2 cellular contexts compared by ENCODE assay signal in the genomic region with DNA sequence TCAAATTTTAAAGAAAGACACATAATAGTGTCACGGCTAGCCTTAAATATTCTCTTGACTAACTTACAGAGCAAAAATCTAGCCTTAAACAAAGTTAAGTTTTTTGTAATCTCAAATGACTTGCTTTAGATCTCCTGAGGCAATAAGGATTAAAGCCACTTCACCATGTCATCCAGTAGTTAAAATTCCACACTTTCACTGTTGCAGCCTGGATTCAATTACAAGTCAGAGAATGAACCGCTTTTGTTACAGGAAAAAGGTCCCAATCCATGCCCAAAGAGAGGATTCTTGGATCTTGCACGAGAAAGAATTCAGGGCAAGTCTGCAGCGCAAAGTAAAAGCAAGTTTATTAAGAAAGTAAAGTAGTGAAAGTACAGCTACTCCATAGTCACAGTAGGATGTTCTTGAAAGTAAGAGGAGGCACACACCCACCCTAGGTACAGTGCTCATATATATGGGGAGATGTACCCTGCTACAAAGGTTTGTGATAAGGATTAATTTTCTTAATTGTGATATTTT.
TF ChIP-seq lines count a peak whose summit lies in the region.

No MANE protein-coding gene starts in this region.

TF ChIP-seq in SK-N-SH, 30 proteins besides CTCF, POLR2A, EP300 and RAD21 (continued from another document):
- TF ChIP-seq, protein P1, sequence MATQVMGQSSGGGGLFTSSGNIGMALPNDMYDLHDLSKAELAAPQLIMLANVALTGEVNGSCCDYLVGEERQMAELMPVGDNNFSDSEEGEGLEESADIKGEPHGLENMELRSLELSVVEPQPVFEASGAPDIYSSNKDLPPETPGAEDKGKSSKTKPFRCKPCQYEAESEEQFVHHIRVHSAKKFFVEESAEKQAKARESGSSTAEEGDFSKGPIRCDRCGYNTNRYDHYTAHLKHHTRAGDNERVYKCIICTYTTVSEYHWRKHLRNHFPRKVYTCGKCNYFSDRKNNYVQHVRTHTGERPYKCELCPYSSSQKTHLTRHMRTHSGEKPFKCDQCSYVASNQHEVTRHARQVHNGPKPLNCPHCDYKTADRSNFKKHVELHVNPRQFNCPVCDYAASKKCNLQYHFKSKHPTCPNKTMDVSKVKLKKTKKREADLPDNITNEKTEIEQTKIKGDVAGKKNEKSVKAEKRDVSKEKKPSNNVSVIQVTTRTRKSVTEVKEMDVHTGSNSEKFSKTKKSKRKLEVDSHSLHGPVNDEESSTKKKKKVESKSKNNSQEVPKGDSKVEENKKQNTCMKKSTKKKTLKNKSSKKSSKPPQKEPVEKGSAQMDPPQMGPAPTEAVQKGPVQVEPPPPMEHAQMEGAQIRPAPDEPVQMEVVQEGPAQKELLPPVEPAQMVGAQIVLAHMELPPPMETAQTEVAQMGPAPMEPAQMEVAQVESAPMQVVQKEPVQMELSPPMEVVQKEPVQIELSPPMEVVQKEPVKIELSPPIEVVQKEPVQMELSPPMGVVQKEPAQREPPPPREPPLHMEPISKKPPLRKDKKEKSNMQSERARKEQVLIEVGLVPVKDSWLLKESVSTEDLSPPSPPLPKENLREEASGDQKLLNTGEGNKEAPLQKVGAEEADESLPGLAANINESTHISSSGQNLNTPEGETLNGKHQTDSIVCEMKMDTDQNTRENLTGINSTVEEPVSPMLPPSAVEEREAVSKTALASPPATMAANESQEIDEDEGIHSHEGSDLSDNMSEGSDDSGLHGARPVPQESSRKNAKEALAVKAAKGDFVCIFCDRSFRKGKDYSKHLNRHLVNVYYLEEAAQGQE (IDR thresholded peaks at IDR 0.05; ENCODE audit: low read depth, low read length): no peak
- TF ChIP-seq, protein P2, sequence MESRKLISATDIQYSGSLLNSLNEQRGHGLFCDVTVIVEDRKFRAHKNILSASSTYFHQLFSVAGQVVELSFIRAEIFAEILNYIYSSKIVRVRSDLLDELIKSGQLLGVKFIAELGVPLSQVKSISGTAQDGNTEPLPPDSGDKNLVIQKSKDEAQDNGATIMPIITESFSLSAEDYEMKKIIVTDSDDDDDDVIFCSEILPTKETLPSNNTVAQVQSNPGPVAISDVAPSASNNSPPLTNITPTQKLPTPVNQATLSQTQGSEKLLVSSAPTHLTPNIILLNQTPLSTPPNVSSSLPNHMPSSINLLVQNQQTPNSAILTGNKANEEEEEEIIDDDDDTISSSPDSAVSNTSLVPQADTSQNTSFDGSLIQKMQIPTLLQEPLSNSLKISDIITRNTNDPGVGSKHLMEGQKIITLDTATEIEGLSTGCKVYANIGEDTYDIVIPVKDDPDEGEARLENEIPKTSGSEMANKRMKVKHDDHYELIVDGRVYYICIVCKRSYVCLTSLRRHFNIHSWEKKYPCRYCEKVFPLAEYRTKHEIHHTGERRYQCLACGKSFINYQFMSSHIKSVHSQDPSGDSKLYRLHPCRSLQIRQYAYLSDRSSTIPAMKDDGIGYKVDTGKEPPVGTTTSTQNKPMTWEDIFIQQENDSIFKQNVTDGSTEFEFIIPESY (IDR thresholded peaks at IDR 0.05; ENCODE audit: borderline replicate concordance, low read depth): no peak
- TF ChIP-seq GABPA (IDR thresholded peaks at IDR 0.05; ENCODE audit: low read depth) (no peak), JUND (IDR thresholded peaks at IDR 0.05) (no peak), POLR2AphosphoS5 (IDR thresholded peaks at IDR 0.05; ENCODE audit: low read depth, low read length) (no peak), SMC3 (IDR thresholded peaks at IDR 0.05; ENCODE audit: low read depth, low read length) (no peak), GATA2 (CRISPR knock-in tag; IDR thresholded peaks at IDR 0.05) (no peak), ELF1 (IDR thresholded peaks at IDR 0.05) (no peak), MEF2A (IDR thresholded peaks at IDR 0.05; ENCODE audit: borderline replicate concordance, low read depth) (no peak), EZH2phosphoT487 (IDR thresholded peaks at IDR 0.05; ENCODE audit: borderline replicate concordance, low read depth) (no peak)
- TF ChIP-seq, protein P3, sequence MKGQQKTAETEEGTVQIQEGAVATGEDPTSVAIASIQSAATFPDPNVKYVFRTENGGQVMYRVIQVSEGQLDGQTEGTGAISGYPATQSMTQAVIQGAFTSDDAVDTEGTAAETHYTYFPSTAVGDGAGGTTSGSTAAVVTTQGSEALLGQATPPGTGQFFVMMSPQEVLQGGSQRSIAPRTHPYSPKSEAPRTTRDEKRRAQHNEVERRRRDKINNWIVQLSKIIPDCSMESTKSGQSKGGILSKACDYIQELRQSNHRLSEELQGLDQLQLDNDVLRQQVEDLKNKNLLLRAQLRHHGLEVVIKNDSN (IDR thresholded peaks at IDR 0.05; ENCODE audit: borderline replicate concordance, low read depth): no peak

TF ChIP-seq in SK-N-SH treated with all-trans-retinoic acid at 6 μM for 48 hours, 23 proteins besides CTCF, POLR2A, EP300 and RAD21 (continued from another document):
- TF ChIP-seq, protein P4, sequence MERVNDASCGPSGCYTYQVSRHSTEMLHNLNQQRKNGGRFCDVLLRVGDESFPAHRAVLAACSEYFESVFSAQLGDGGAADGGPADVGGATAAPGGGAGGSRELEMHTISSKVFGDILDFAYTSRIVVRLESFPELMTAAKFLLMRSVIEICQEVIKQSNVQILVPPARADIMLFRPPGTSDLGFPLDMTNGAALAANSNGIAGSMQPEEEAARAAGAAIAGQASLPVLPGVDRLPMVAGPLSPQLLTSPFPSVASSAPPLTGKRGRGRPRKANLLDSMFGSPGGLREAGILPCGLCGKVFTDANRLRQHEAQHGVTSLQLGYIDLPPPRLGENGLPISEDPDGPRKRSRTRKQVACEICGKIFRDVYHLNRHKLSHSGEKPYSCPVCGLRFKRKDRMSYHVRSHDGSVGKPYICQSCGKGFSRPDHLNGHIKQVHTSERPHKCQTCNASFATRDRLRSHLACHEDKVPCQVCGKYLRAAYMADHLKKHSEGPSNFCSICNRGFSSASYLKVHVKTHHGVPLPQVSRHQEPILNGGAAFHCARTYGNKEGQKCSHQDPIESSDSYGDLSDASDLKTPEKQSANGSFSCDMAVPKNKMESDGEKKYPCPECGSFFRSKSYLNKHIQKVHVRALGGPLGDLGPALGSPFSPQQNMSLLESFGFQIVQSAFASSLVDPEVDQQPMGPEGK (CRISPR knock-in tag; IDR thresholded peaks at IDR 0.05; ENCODE audit: borderline replicate concordance): no peak
- no peak for TF ChIP-seq TOX (CRISPR knock-in tag; IDR thresholded peaks at IDR 0.05; ENCODE audit: borderline replicate concordance)
- TF ChIP-seq GLIS3 (CRISPR knock-in tag; IDR thresholded peaks at IDR 0.05): no peak
TF ChIP-seq in SK-N-SH treated with all-trans-retinoic acid at 6 μM for 48 hours: peak in this region for 0.
